In genomic region chr20:61278296-61278695, GRCh38 we compare ENCODE assay signal across 29 cellular contexts. TPM values are rescaled to one million over a fixed set of nuclear protein-coding genes. Genes with fewer than 3 reads are reported as not detected.
"Had no signal": no experiment of that assay in that cellular context is flagged by ENCODE, and none has a peak within 500 bp of the region (broad histone marks: within the 10 kb centered on the region; RNA-seq: fewer than 3 reads in every experiment).

No MANE protein-coding gene starts in this region.

- H3K27me3 ChIP-seq: testis, thyroid gland, tibial nerve, transverse colon, upper lobe of left lung, uterus, vagina had no signal

- H3K4me1 ChIP-seq: stomach, suprapubic skin, testis, thyroid gland, tibial artery, tibial nerve, transverse colon, upper lobe of left lung, upper lobe of right lung, uterus, vagina had no signal

- H3K36me3 ChIP-seq: stomach, suprapubic skin, thoracic aorta, thyroid gland, tibial artery, tibial nerve, transverse colon, upper lobe of left lung, upper lobe of right lung, uterus, vagina had no signal

- H3K27ac Mint-ChIP-seq: stimulated activated effector memory CD8-positive, alpha-beta T cell treated with anti-CD3 and anti-CD28 coated beads, Interleukin-12 subunit alpha, Interleukin-12 subunit beta, amount 100 ng/mL, for 72 hours; stimulated activated memory B cell treated with anti-CD40 and anti-IgM and Interleukin-4, amounts not matched to agents 10 μg/mL and 1 μg/mL and 100 μg/mL, for 72 hours; stimulated activated naive B cell treated with anti-CD40 and anti-IgM and Interleukin-4, amounts not matched to agents 10 μg/mL and 1 μg/mL and 100 μg/mL, for 72 hours; stimulated activated naive CD8-positive, alpha-beta T cell treated with anti-CD3 and anti-CD28 coated beads, Interleukin-15, Interleukin-2, amounts not matched to agents 100 ng/mL and 50 ng/mL, for 24 hours; type B pancreatic cell had no signal

- ATAC-seq: stimulated activated effector memory CD8-positive, alpha-beta T cell treated with anti-CD3 and anti-CD28 coated beads, Interleukin-12 subunit alpha, Interleukin-12 subunit beta, amount 100 ng/mL, for 72 hours; stimulated activated memory B cell treated with anti-CD40 and anti-IgM and Interleukin-4, amounts not matched to agents 10 μg/mL and 1 μg/mL and 100 μg/mL, for 72 hours; stimulated activated naive B cell treated with anti-CD40 and anti-IgM and Interleukin-4, amounts not matched to agents 10 μg/mL and 1 μg/mL and 100 μg/mL, for 72 hours; stimulated activated naive CD8-positive, alpha-beta T cell treated with anti-CD3 and anti-CD28 coated beads, Interleukin-15, amount 100 ng/mL, for 72 hours; stimulated activated naive CD8-positive, alpha-beta T cell treated with anti-CD3 and anti-CD28 coated beads, Interleukin-15, Interleukin-2, amounts not matched to agents 100 U/mL and 50 U/mL, for 24 hours; upper lobe of right lung had no signal

- H3K4me3 Mint-ChIP-seq: stimulated activated effector memory CD8-positive, alpha-beta T cell treated with anti-CD3 and anti-CD28 coated beads, Interleukin-12 subunit alpha, Interleukin-12 subunit beta, amount 100 ng/mL, for 72 hours; stimulated activated memory B cell treated with anti-CD40 and anti-IgM and Interleukin-4, amounts not matched to agents 10 μg/mL and 1 μg/mL and 100 μg/mL, for 72 hours; stimulated activated naive B cell treated with anti-CD40 and anti-IgM and Interleukin-4, amounts not matched to agents 10 μg/mL and 1 μg/mL and 100 μg/mL, for 72 hours; stimulated activated naive CD8-positive, alpha-beta T cell treated with anti-CD3 and anti-CD28 coated beads, Interleukin-15, amount 100 ng/mL, for 72 hours; stimulated activated naive CD8-positive, alpha-beta T cell treated with anti-CD3 and anti-CD28 coated beads, Interleukin-15, Interleukin-2, amounts not matched to agents 100 ng/mL and 50 ng/mL, for 24 hours; type B pancreatic cell had no signal

- H3K4me1 Mint-ChIP-seq: stimulated activated effector memory CD8-positive, alpha-beta T cell treated with anti-CD3 and anti-CD28 coated beads, Interleukin-12 subunit alpha, Interleukin-12 subunit beta, amount 100 ng/mL, for 72 hours; stimulated activated memory B cell treated with anti-CD40 and anti-IgM and Interleukin-4, amounts not matched to agents 10 μg/mL and 1 μg/mL and 100 μg/mL, for 72 hours; stimulated activated naive CD8-positive, alpha-beta T cell treated with anti-CD3 and anti-CD28 coated beads, Interleukin-15, amount 100 ng/mL, for 72 hours had no signal

- DNase-seq: stimulated activated CD4-positive, alpha-beta T cell treated with anti-CD3 and anti-CD28 coated beads, Interleukin-2, amount 100 ng/mL, for 48 hours; stimulated activated CD4-positive, alpha-beta T cell treated with anti-CD3 and anti-CD28 coated beads, Interleukin-4, amount 100 ng/mL, for 1 hour; stimulated activated CD4-positive, alpha-beta T cell treated with anti-CD3 and anti-CD28 coated beads, Interleukin-4, amount 100 ng/mL, for 24 hours; stimulated activated CD4-positive, alpha-beta T cell treated with anti-CD3 and anti-CD28 coated beads, Interleukin-4, amount 100 ng/mL, for 4 hours; stimulated activated CD8-positive, alpha-beta memory T cell treated with anti-CD3 and anti-CD28 coated beads, Interleukin-4, amount 100 ng/mL, for 48 hours; stimulated activated naive B cell treated with anti-CD40 and anti-IgM and Interleukin-4, amounts not matched to agents 10 μg/mL and 1 μg/mL and 100 μg/mL, for 72 hours; stimulated activated naive CD4-positive, alpha-beta T cell; stimulated activated naive CD4-positive, alpha-beta T cell treated with Interleukin-2 at 50 U/mL for 16 hours; stimulated activated naive CD8-positive, alpha-beta T cell treated with anti-CD3 and anti-CD28 coated beads, Interleukin-15, amount 100 ng/mL, for 72 hours; stimulated activated naive CD8-positive, alpha-beta T cell treated with anti-CD3 and anti-CD28 coated beads, Interleukin-15, Interleukin-2, amounts not matched to agents 100 U/mL and 50 U/mL, for 24 hours; stomach; substantia nigra; testis; thyroid gland; tibial artery; transverse colon; trophoblast cell; upper lobe of left lung; upper lobe of right lung; uterus had no signal

- H3K27me3 Mint-ChIP-seq: stimulated activated naive B cell treated with anti-CD40 and anti-IgM and Interleukin-4, amounts not matched to agents 10 μg/mL and 1 μg/mL and 100 μg/mL, for 72 hours; stimulated activated naive CD8-positive, alpha-beta T cell treated with anti-CD3 and anti-CD28 coated beads, Interleukin-15, Interleukin-2, amounts not matched to agents 100 ng/mL and 50 ng/mL, for 24 hours had no signal

- H3K27ac ChIP-seq: stomach, suprapubic skin, testis, thoracic aorta, thyroid gland, tibial artery, tibial nerve, transverse colon, upper lobe of left lung, upper lobe of right lung, uterus, vagina had no signal

- H3K9me3 ChIP-seq: suprapubic skin, testis, thoracic aorta, thyroid gland, tibial artery, transverse colon, upper lobe of left lung, upper lobe of right lung, uterus, vagina had no signal

- H3K4me3 ChIP-seq: stomach, suprapubic skin, testis, thoracic aorta, thyroid gland, tibial artery, tibial nerve, transverse colon, upper lobe of left lung, upper lobe of right lung, uterus, vagina had no signal

- H3K36me3 Mint-ChIP-seq: stimulated activated effector memory CD8-positive, alpha-beta T cell treated with anti-CD3 and anti-CD28 coated beads, Interleukin-12 subunit alpha, Interleukin-12 subunit beta, amount 100 ng/mL, for 72 hours; stimulated activated memory B cell treated with anti-CD40 and anti-IgM and Interleukin-4, amounts not matched to agents 10 μg/mL and 1 μg/mL and 100 μg/mL, for 72 hours had no signal

RNA-seq across cellular contexts. Expression of gene CDH4, which starts 26.2 kb away (rescaled TPM):
- total RNA-seq: subcutaneous adipose tissue, thoracic aorta, transverse colon had no signal
